Comparison of ENCODE assay signal across 18 cellular contexts in the genomic region with DNA sequence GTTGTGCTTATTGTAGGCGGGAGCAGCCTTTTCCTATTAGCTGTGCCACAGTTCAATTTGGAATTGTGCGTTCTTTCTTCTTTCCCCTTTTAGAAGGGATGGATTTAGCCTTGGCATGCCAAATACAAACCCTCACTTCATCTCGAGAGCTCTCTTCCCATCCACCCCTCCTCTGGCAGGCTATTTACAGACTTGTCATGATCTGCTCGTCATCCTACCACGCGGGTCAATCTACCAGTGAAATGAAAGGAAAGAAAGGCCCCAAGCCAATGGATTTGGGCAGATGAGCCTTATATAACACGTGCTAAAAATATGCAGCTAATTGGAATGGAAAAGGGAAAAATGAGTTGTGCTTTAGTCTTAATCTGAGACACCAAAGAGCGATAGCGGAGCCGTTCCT.
DNase-seq lines count a peak whose midpoint lies in the region; ATAC-seq and TF ChIP-seq lines count a peak whose summit lies in the region.
"Had no signal": no experiment of that assay in that cellular context is flagged by ENCODE, and none has a peak within 500 bp of the region (broad histone marks: within the 10 kb centered on the region; RNA-seq: fewer than 3 reads in every experiment).

No MANE protein-coding gene starts in this region.

- ATAC-seq in upper lobe of right lung (no peak), body of pancreas (no peak), left colon (no peak)
- ATAC-seq: activated CD8-positive, alpha-beta T cell treated with anti-CD3 and anti-CD28 coated beads, Interleukin-2, amount 10 ng/mL, durations not matched to agents 7 days and 5 days; GM23338 had no signal

- peaks cover 13% of the 10 kb centered on the region for H3K4me1 ChIP-seq in upper lobe of right lung
- H3K4me1 ChIP-seq in body of pancreas, result no peaks in the 10 kb centered on the region

- TF ChIP-seq CTCF in upper lobe of right lung (IDR thresholded peaks at IDR 0.05) (no peak), body of pancreas (IDR thresholded peaks at IDR 0.05) (no peak)

- TF ChIP-seq POLR2A in body of pancreas (IDR thresholded peaks at IDR 0.05), result no peak

- intact Hi-C loops in head of caudate nucleus (cut with DNase I) (no loop called here), upper lobe of right lung (cut with DNase I) (loop anchor here (5.0 kb wide), 1 partner anchor 287 kb away; no protein-coding TSS in a partner anchor), body of pancreas (cut with DNase I) (no loop called here), left colon (cut with DNase I, micrococcal nuclease) (no loop called here)

- WGBS in body of pancreas, 2 donors, result 91 to 93% methylated on average over 10 of the region's 10 CpGs

- H3K9me3 ChIP-seq in upper lobe of right lung (no peaks in the 10 kb centered on the region), body of pancreas (no peaks in the 10 kb centered on the region)
- H3K9me3 ChIP-seq: stomach, transverse colon had no signal

- DNase-seq in head of caudate nucleus (peak; percentile 24 to 94 (median 70)), midbrain (lab: John Stamatoyannopoulos, UW) (peak; percentile 14), upper lobe of right lung (no peak), SW480 (ENCODE audit: low spot score) (no peak), foreskin melanocyte (no peak), body of pancreas (no peak), left colon (no peak)
- DNase-seq: activated CD4-positive, CD25-positive, alpha-beta regulatory T cell treated with anti-CD3 and anti-CD28 coated beads, Interleukin-2, amount 50 U/mL, for 72 hours; activated CD8-positive, alpha-beta T cell treated with anti-CD3 and anti-CD28 coated beads, Interleukin-2, amount 10 ng/mL, durations not matched to agents 7 days and 5 days; activated T-cell treated with anti-CD3 and anti-CD28 coated beads, Interleukin-2, amount 50 U/mL, for 1 hour; DMS79; glutamatergic neuron; NCI-H748 treated with DMSO at 0.1 percent for 48 hours; nephron progenitor cell; stomach; transverse colon had no signal

- no peaks in the 10 kb centered on the region for H3K36me3 ChIP-seq in upper lobe of right lung
- H3K36me3 ChIP-seq in body of pancreas (replicated peaks in 1 of 2; ENCODE audit: insufficient read depth in 1 of 2, low read depth in 2 of 2), result no peaks in the 10 kb centered on the region
- H3K36me3 ChIP-seq: stomach, transverse colon had no signal

- H3K27ac ChIP-seq in angular gyrus (ENCODE audit: low read depth, low read length), result peak overlapping the region; percentile 49
- H3K27ac ChIP-seq in upper lobe of right lung, result peak overlapping the region; percentile 38
- no peak overlapping the region for H3K27ac ChIP-seq in body of pancreas
- H3K27ac ChIP-seq: stomach, transverse colon had no signal

- H3K4me3 ChIP-seq in upper lobe of right lung (no peak overlapping the region), body of pancreas (no peak overlapping the region)
- H3K4me3 ChIP-seq: GM23338, stomach, transverse colon had no signal

- no peaks in the 10 kb centered on the region for H3K27me3 ChIP-seq in upper lobe of right lung
- no peaks in the 10 kb centered on the region for H3K27me3 ChIP-seq in body of pancreas
- H3K27me3 ChIP-seq: stomach, transverse colon had no signal

Comparison
In these comparisons a context has a peak if more than half of its experiments do, and no peak if none do; other contexts are left out.
1. H3K27ac ChIP-seq: peak in angular gyrus (single experiment) and upper lobe of right lung (single experiment); none in body of pancreas (0 of 4).
2. DNase-seq: peak in head of caudate nucleus (42 of 42) and midbrain (single experiment); none in upper lobe of right lung (single experiment), SW480 (single experiment), foreskin melanocyte (single experiment), body of pancreas (0 of 4) and left colon (0 of 2).